Comparison of ENCODE assay signal across 14 cellular contexts in the genomic region with DNA sequence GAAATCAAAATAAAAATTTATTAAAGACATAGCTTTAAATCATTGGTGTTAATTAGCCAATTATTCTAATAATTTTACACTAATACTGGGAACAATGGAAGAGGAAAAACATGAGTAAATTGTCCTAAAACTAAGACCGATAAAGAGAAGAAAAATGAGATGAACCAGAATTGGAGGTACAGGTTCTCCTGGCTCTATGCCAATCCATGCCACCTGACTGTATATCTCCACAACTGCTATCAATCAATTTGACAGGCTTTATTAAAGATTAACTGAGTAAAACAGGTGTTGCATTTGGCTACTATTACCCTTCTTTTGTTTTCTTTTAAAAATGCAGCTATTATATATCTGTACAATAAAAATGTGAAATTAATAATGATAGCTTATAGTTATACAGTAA.
"Had no signal": no experiment of that assay in that cellular context is flagged by ENCODE, and none has a peak within 500 bp of the region (broad histone marks: within the 10 kb centered on the region; RNA-seq: fewer than 3 reads in every experiment).

No MANE protein-coding gene starts in this region.

- DNase-seq: activated naive CD4-positive, alpha-beta T cell treated with anti-CD3 and anti-CD28 coated beads, Interleukin-2, amount 10 ng/mL, durations not matched to agents 7 days and 5 days; cortex of kidney; effector CD8-positive, alpha-beta T cell; gastrocnemius medialis; heart right ventricle; islet precursor cell; left lung; nucleus accumbens; right lobe of liver; spleen; stimulated activated CD4-positive, alpha-beta T cell treated with anti-CD3 and anti-CD28 coated beads, Interleukin-1b, Interleukin-23, amount 100 ng/mL, for 48 hours; stimulated activated naive CD4-positive, alpha-beta T cell treated with Interleukin-2 at 50 U/mL for 16 hours; trophoblast cell had no signal

- H3K27ac ChIP-seq: gastrocnemius medialis, heart right ventricle, left lung, prostate gland, right lobe of liver, spleen had no signal

- H3K9me3 ChIP-seq: gastrocnemius medialis, heart right ventricle, left lung, prostate gland, right lobe of liver had no signal

- H3K4me3 ChIP-seq: gastrocnemius medialis, heart right ventricle, left lung, prostate gland, right lobe of liver, spleen had no signal

- H3K4me1 ChIP-seq: gastrocnemius medialis, heart right ventricle, left lung, prostate gland, right lobe of liver, spleen had no signal

- H3K27me3 ChIP-seq: gastrocnemius medialis, left lung, right lobe of liver, spleen had no signal

- H3K36me3 ChIP-seq: gastrocnemius medialis, heart right ventricle, left lung, prostate gland, right lobe of liver, spleen had no signal
